Comparison of ENCODE assay signal across 9 cellular contexts in the genomic region with DNA sequence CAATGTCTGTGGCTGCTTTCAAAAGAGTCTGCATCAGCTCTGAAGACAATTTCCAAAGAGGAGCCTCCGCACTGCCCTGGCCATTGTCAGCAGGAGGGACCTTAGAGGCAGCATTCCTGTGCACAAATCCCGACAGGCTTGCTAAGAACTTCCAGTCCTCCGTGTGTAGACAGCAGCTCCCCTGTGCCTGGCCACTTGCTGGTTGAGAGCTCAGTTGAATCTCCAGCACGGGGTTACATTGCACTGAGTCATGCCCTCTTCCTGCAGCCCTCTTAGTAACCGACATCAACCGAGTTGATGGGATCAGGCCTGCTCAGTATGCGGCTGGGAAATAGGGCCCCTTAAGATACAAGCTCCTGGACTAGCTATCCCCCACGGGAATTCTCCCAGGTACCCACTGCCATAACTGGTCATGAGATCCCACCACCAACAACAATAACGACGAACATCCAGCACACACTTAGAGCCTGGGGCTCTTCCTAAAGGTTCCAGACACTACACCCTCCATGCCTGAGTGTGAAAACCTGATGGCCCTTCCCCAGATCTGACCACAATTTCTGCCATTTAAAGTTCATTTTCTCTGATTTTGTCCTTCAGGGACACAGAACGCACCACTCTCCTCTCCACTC. TPM values are rescaled to one million over a fixed set of nuclear protein-coding genes. Genes with fewer than 3 reads are reported as not detected.
DNase-seq lines count a peak whose midpoint lies in the region; ATAC-seq and TF ChIP-seq lines count a peak whose summit lies in the region.
"Had no signal": no experiment of that assay in that cellular context is flagged by ENCODE, and none has a peak within 500 bp of the region (broad histone marks: within the 10 kb centered on the region; RNA-seq: fewer than 3 reads in every experiment).

No MANE protein-coding gene starts in this region.

- no peak overlapping the region for H3K27ac ChIP-seq in upper lobe of right lung

- H3K4me3 Mint-ChIP-seq in WTC11 (peak overlapping the region; percentile 62), glutamatergic neuron (ENCODE audit: unreplicated experiment) (peak overlapping the region; percentile 10)

- intact Hi-C loops in upper lobe of right lung (cut with DNase I) = loop anchor here (10.0 kb wide), 1 partner anchor 73 kb away; no protein-coding TSS in a partner anchor

- TF ChIP-seq CTCF in WTC11 (IDR thresholded peaks at IDR 0.05) (no peak), glutamatergic neuron (IDR thresholded peaks at IDR 0.05; ENCODE audit: partially characterized antibody, unreplicated experiment) (no peak), upper lobe of right lung (IDR thresholded peaks at IDR 0.05) (no peak)

- DNase-seq in activated effector memory CD4-positive, alpha-beta T cell treated with anti-CD3 and anti-CD28 coated beads, Interleukin-2, amount 50 U/mL, for 16 hours = peak; percentile 57
- DNase-seq in activated effector memory CD4-positive, alpha-beta T cell treated with Interleukin-2 at 50 U/mL for 16 hours = no peak
- DNase-seq in WTC11 (ENCODE audit: low spot score) (no peak), glutamatergic neuron (no peak), upper lobe of right lung (peak; percentile 28), NCI-H774 (lab: John Stamatoyannopoulos, UW) (no peak)
- DNase-seq: cortex of kidney had no signal

- H3K36me3 ChIP-seq in upper lobe of right lung = no peaks in the 10 kb centered on the region

- no peaks in the 10 kb centered on the region for H3K4me1 ChIP-seq in upper lobe of right lung

- no peak overlapping the region for H3K4me3 ChIP-seq in upper lobe of right lung

- CTCF ChIA-PET in WTC11 (lab: Charles Lee) = interaction anchor here (0.5 to 8.0 kb wide), 50 partner anchors 10 to 1570 kb away, joined by 3 to 159 read pairs (median 5); a partner anchor contains a TSS

- ATAC-seq in WTC11 (no peak), upper lobe of right lung (no peak), HG03571 (IDR thresholded peaks at IDR 0.05; ENCODE audit: unreplicated experiment) (no peak), HG02763 (IDR thresholded peaks at IDR 0.05; ENCODE audit: unreplicated experiment) (no peak)

- H3K27ac Mint-ChIP-seq in WTC11 (no peak overlapping the region), glutamatergic neuron (ENCODE audit: unreplicated experiment) (no peak overlapping the region)

- H3K4me1 Mint-ChIP-seq in WTC11 (peaks cover 23% of the 10 kb centered on the region), glutamatergic neuron (ENCODE audit: low read depth, unreplicated experiment) (no peaks in the 10 kb centered on the region)

- no peaks in the 10 kb centered on the region for H3K36me3 Mint-ChIP-seq in WTC11
- H3K36me3 Mint-ChIP-seq in glutamatergic neuron (ENCODE audit: unreplicated experiment) = no peaks in the 10 kb centered on the region

- H3K27me3 Mint-ChIP-seq in WTC11 (ENCODE audit: low read depth) = peaks cover 58% of the 10 kb centered on the region
- H3K27me3 Mint-ChIP-seq in glutamatergic neuron (ENCODE audit: unreplicated experiment) = peaks cover 12% of the 10 kb centered on the region

- H3K9me3 Mint-ChIP-seq in WTC11 (no peaks in the 10 kb centered on the region), glutamatergic neuron (ENCODE audit: unreplicated experiment) (no peaks in the 10 kb centered on the region)

- POLR2A ChIA-PET in WTC11 (lab: Charles Lee) = no interaction called here

- peaks cover 4% of the 10 kb centered on the region for H3K27me3 ChIP-seq in upper lobe of right lung

- H3K9me3 ChIP-seq in upper lobe of right lung = no peaks in the 10 kb centered on the region

TF ChIP-seq in WTC11, 78 proteins besides CTCF, POLR2A, EP300 and RAD21 (continues in another document):
- no peak for TF ChIP-seq CBFB (CRISPR knock-in tag; IDR thresholded peaks at IDR 0.05; ENCODE audit: low read depth)
- no peak for TF ChIP-seq OVOL2 (CRISPR knock-in tag; IDR thresholded peaks at IDR 0.05; ENCODE audit: borderline replicate concordance)
- no peak for TF ChIP-seq TEAD4 (CRISPR knock-in tag; IDR thresholded peaks at IDR 0.05)
- no peak for TF ChIP-seq JUN (CRISPR knock-in tag; IDR thresholded peaks at IDR 0.05)
- TF ChIP-seq, protein P1, sequence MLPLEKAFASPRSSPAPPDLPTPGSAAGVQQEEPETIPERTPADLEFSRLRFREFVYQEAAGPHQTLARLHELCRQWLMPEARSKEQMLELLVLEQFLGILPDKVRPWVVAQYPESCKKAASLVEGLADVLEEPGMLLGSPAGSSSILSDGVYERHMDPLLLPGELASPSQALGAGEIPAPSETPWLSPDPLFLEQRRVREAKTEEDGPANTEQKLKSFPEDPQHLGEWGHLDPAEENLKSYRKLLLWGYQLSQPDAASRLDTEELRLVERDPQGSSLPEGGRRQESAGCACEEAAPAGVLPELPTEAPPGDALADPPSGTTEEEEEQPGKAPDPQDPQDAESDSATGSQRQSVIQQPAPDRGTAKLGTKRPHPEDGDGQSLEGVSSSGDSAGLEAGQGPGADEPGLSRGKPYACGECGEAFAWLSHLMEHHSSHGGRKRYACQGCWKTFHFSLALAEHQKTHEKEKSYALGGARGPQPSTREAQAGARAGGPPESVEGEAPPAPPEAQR (CRISPR knock-in tag; IDR thresholded peaks at IDR 0.05) = no peak
- TF ChIP-seq, protein P2, sequence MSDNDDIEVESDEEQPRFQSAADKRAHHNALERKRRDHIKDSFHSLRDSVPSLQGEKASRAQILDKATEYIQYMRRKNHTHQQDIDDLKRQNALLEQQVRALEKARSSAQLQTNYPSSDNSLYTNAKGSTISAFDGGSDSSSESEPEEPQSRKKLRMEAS (CRISPR knock-in tag; IDR thresholded peaks at IDR 0.05) = no peak
- TF ChIP-seq, protein P3, sequence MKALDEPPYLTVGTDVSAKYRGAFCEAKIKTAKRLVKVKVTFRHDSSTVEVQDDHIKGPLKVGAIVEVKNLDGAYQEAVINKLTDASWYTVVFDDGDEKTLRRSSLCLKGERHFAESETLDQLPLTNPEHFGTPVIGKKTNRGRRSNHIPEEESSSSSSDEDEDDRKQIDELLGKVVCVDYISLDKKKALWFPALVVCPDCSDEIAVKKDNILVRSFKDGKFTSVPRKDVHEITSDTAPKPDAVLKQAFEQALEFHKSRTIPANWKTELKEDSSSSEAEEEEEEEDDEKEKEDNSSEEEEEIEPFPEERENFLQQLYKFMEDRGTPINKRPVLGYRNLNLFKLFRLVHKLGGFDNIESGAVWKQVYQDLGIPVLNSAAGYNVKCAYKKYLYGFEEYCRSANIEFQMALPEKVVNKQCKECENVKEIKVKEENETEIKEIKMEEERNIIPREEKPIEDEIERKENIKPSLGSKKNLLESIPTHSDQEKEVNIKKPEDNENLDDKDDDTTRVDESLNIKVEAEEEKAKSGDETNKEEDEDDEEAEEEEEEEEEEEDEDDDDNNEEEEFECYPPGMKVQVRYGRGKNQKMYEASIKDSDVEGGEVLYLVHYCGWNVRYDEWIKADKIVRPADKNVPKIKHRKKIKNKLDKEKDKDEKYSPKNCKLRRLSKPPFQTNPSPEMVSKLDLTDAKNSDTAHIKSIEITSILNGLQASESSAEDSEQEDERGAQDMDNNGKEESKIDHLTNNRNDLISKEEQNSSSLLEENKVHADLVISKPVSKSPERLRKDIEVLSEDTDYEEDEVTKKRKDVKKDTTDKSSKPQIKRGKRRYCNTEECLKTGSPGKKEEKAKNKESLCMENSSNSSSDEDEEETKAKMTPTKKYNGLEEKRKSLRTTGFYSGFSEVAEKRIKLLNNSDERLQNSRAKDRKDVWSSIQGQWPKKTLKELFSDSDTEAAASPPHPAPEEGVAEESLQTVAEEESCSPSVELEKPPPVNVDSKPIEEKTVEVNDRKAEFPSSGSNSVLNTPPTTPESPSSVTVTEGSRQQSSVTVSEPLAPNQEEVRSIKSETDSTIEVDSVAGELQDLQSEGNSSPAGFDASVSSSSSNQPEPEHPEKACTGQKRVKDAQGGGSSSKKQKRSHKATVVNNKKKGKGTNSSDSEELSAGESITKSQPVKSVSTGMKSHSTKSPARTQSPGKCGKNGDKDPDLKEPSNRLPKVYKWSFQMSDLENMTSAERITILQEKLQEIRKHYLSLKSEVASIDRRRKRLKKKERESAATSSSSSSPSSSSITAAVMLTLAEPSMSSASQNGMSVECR (CRISPR knock-in tag; IDR thresholded peaks at IDR 0.05; ENCODE audit: borderline replicate concordance) = no peak
- TF ChIP-seq ZNF219 (CRISPR knock-in tag; IDR thresholded peaks at IDR 0.05; ENCODE audit: borderline replicate concordance) = no peak
- TF ChIP-seq TEAD1 (CRISPR knock-in tag; IDR thresholded peaks at IDR 0.05) = no peak
- no peak for TF ChIP-seq NFE2L1 (CRISPR knock-in tag; IDR thresholded peaks at IDR 0.05)
- TF ChIP-seq, protein P4, sequence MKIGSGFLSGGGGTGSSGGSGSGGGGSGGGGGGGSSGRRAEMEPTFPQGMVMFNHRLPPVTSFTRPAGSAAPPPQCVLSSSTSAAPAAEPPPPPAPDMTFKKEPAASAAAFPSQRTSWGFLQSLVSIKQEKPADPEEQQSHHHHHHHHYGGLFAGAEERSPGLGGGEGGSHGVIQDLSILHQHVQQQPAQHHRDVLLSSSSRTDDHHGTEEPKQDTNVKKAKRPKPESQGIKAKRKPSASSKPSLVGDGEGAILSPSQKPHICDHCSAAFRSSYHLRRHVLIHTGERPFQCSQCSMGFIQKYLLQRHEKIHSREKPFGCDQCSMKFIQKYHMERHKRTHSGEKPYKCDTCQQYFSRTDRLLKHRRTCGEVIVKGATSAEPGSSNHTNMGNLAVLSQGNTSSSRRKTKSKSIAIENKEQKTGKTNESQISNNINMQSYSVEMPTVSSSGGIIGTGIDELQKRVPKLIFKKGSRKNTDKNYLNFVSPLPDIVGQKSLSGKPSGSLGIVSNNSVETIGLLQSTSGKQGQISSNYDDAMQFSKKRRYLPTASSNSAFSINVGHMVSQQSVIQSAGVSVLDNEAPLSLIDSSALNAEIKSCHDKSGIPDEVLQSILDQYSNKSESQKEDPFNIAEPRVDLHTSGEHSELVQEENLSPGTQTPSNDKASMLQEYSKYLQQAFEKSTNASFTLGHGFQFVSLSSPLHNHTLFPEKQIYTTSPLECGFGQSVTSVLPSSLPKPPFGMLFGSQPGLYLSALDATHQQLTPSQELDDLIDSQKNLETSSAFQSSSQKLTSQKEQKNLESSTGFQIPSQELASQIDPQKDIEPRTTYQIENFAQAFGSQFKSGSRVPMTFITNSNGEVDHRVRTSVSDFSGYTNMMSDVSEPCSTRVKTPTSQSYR (CRISPR knock-in tag; IDR thresholded peaks at IDR 0.05) = no peak

RNA-seq across cellular contexts. Expression of a gene that starts 12.0 kb away (rescaled TPM):
- total RNA-seq in WTC11 (2021) = not detected in 3 replicates
- not detected for total RNA-seq in glutamatergic neuron (ENCODE audit: unreplicated experiment)
- total RNA-seq in upper lobe of right lung = 2.1 TPM

RNA-seq across cellular contexts. Expression of a gene that starts 30.8 kb away (rescaled TPM):
- total RNA-seq in WTC11 (2021) = 0.39 to 0.81 TPM (median 0.80 TPM) in 3 replicates
- 11.7 TPM for total RNA-seq in glutamatergic neuron (ENCODE audit: unreplicated experiment)
- total RNA-seq in upper lobe of right lung = 0.38 TPM

RNA-seq across cellular contexts. Expression of a gene that starts 47.0 kb away (rescaled TPM):
- total RNA-seq in WTC11 (2021) (15.2 to 18.3 TPM (median 17.0 TPM) in 3 replicates), glutamatergic neuron (ENCODE audit: unreplicated experiment) (43.0 TPM), upper lobe of right lung (63.1 TPM)

RNA-seq across cellular contexts. Expression of a gene that starts 47.3 kb away (rescaled TPM):
- total RNA-seq in WTC11 (2021) (not detected in 3 replicates), glutamatergic neuron (ENCODE audit: unreplicated experiment) (3.6 TPM), upper lobe of right lung (0.93 TPM)

Comparison
In these comparisons a context has a peak if more than half of its experiments do, and no peak if none do; other contexts are left out.
1. DNase-seq: peak in activated effector memory CD4-positive, alpha-beta T cell treated with anti-CD3 and anti-CD28 coated beads, Interleukin-2, amount 50 U/mL, for 16 hours (single experiment) and upper lobe of right lung (single experiment); none in activated effector memory CD4-positive, alpha-beta T cell treated with Interleukin-2 at 50 U/mL for 16 hours (single experiment), WTC11 (single experiment), glutamatergic neuron (single experiment) and NCI-H774 (single experiment).